10 cellular contexts compared by ENCODE assay signal in genomic region chr12:13171921-13172859, GRCh38. TPM values are rescaled to one million over a fixed set of nuclear protein-coding genes. Genes with fewer than 3 reads are reported as not detected.
A peak's percentile ranks its signal among the peaks of the same experiment; 100 is the strongest.
DNase-seq lines count a peak whose midpoint lies in the region; ATAC-seq, FAIRE-seq and TF ChIP-seq lines count a peak whose summit lies in the region.
"Had no signal": no experiment of that assay in that cellular context is flagged by ENCODE, and none has a peak within 500 bp of the region (broad histone marks: within the 10 kb centered on the region; RNA-seq: fewer than 3 reads in every experiment).

No MANE protein-coding gene starts in this region.

- H3K27ac ChIP-seq in A549 = peak overlapping the region in 1 of 2 experiments; percentile 43; a peak in 3 of 6 replicates

- TF ChIP-seq POLR2A in A549 (IDR thresholded peaks at IDR 0.05; ENCODE audit: low read length) = no peak
- TF ChIP-seq POLR2A in GM18505 (IDR thresholded peaks at IDR 0.05; ENCODE audit: borderline replicate concordance, extremely low read depth, insufficient read depth, insufficient read length) = no peak

- intact Hi-C loops in left colon (cut with DNase I, micrococcal nuclease) = no loop called here

- peaks cover 19% of the 10 kb centered on the region for H3K4me1 ChIP-seq in A549

- TF ChIP-seq EP300 in A549 (IDR thresholded peaks at IDR 0.05) = no peak

- DNase-seq in A549 (ENCODE audit: low read depth in 1 of 2, low spot score in 1 of 2) (peak; percentile 44 to 74), left colon (no peak), OCI-M1 (lab: John Stamatoyannopoulos, UW) (no peak)
- DNase-seq in activated naive CD4-positive, alpha-beta T cell (lab: John Stamatoyannopoulos, UW) = no peak
- DNase-seq: stimulated activated CD4-positive, alpha-beta T cell treated with anti-CD3 and anti-CD28 coated beads, Interleukin-4, amount 100 ng/mL, for 24 hours had no signal

- no peak for TF ChIP-seq CTCF in A549 (IDR thresholded peaks at IDR 0.05)

- no peak for TF ChIP-seq RAD21 in A549 (conservative IDR thresholded peaks at IDR 0.05 in 1 of 2, IDR thresholded peaks at IDR 0.05 in 1 of 2)

- H3K4me2 ChIP-seq in A549 = peak overlapping the region; percentile 24; the same call in 2 of the 3 replicates

- POLR2A ChIA-PET in A549 (lab: Yijun Ruan, JAX) = no interaction called here

- no peak overlapping the region for H3K4me3 ChIP-seq in A549

- CTCF ChIA-PET in A549 (lab: Yijun Ruan, JAX) = interaction anchor here (0.9 to 1.2 kb wide), 3 partner anchors 10 to 74 kb away, joined by 3 to 4 read pairs (median 3); no protein-coding TSS in a partner anchor

- FAIRE-seq in A549 (lab: Jason Lieb, UNC) = no peak
- FAIRE-seq: colon had no signal

- ATAC-seq in A549 = peak; percentile 74 to 88; a peak in 5 of 6 replicates
- ATAC-seq in GM21381 (IDR thresholded peaks at IDR 0.05; ENCODE audit: unreplicated experiment) = peak; percentile 41
- ATAC-seq in SK-N-SH treated with all-trans-retinoic acid at 6 μM for 48 hours = peak; percentile 53
- ATAC-seq in left colon = peak; percentile 76
- no peak for ATAC-seq in GM18505 (IDR thresholded peaks at IDR 0.05; ENCODE audit: unreplicated experiment)
- ATAC-seq in HG02970 (IDR thresholded peaks at IDR 0.05; ENCODE audit: low FRiP score, unreplicated experiment) = no peak

- 82% methylated on average over 14 of the region's 14 CpGs for WGBS in A549 (ENCODE audit: missing lambda C conversion rate)

- peaks cover 3% of the 10 kb centered on the region; the same call in 1 of the 3 replicates for H3K9me3 ChIP-seq in A549

TF ChIP-seq in A549, 52 proteins besides CTCF, POLR2A, EP300 and RAD21:
- TF ChIP-seq, protein P1, sequence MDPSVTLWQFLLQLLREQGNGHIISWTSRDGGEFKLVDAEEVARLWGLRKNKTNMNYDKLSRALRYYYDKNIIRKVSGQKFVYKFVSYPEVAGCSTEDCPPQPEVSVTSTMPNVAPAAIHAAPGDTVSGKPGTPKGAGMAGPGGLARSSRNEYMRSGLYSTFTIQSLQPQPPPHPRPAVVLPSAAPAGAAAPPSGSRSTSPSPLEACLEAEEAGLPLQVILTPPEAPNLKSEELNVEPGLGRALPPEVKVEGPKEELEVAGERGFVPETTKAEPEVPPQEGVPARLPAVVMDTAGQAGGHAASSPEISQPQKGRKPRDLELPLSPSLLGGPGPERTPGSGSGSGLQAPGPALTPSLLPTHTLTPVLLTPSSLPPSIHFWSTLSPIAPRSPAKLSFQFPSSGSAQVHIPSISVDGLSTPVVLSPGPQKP (IDR thresholded peaks at IDR 0.05; ENCODE audit: low read depth, low read length) = no peak
- TF ChIP-seq EHF (CRISPR knock-in tag; IDR thresholded peaks at IDR 0.05) (no peak), CEBPB (IDR thresholded peaks at IDR 0.05) (peak; percentile 23 to 46; a peak in 2 of 4 replicates), ESRRA (IDR thresholded peaks at IDR 0.05; ENCODE audit: borderline replicate concordance, low read length) (peak; percentile 37; the same call in 1 of the 2 replicates), MAZ (IDR thresholded peaks at IDR 0.05; ENCODE audit: borderline replicate concordance, low read depth, low read length) (no peak), NPAS2 (CRISPR knock-in tag; IDR thresholded peaks at IDR 0.05; ENCODE audit: borderline replicate concordance) (no peak), NR3C1 (IDR thresholded peaks at IDR 0.05) (no peak), HES2 (IDR thresholded peaks at IDR 0.05) (no peak), RNF2 (IDR thresholded peaks at IDR 0.05; ENCODE audit: borderline replicate concordance, low read depth) (no peak), TFCP2L1 (CRISPR knock-in tag; IDR thresholded peaks at IDR 0.05) (no peak), SREBF2 (IDR thresholded peaks at IDR 0.05) (no peak), RCOR1 (IDR thresholded peaks at IDR 0.05; ENCODE audit: low read depth, low read length) (no peak)

TF ChIP-seq in SK-N-SH treated with all-trans-retinoic acid at 6 μM for 48 hours, 23 proteins besides CTCF, POLR2A, EP300 and RAD21:
- TF ChIP-seq CREB5 (CRISPR knock-in tag; IDR thresholded peaks at IDR 0.05; ENCODE audit: low read depth) = no peak
- no peak for TF ChIP-seq OSR1 (CRISPR knock-in tag; IDR thresholded peaks at IDR 0.05)

RNA-seq across cellular contexts. Expression of gene EMP1, which starts 24.3 kb away (rescaled TPM):
- polyA plus RNA-seq in A549 (2011; rRNA removed) = 21.2 and 25.5 TPM in 2 replicates
- polyA plus RNA-seq in A549 (2012; cell fraction: cytosol; rRNA removed) = 21.6 and 34.9 TPM in 2 replicates
- 51.4 and 74.9 TPM in 2 replicates for polyA plus RNA-seq in A549 (2012; cell fraction: nucleus; rRNA removed)
- 17.3 to 27.0 TPM (median 19.2 TPM) in 3 replicates for polyA plus RNA-seq in A549 (2017; fragmentation: RNase III; extraction: RNeasy Plus Mini Kit Qiagen cat#74134 plus additional on column Dnase treatment)
- 32.7 and 49.1 TPM in 2 replicates for polyA minus RNA-seq in A549 (2011; rRNA and poly(A)+ RNA removed)
- total RNA-seq in left colon = 1,000 to 10,000 TPM in 1 of 2 donors, 100 to 1,000 TPM in 1; 459 to 1,135 TPM

Comparison
In these comparisons a context has a peak if more than half of its experiments do, and no peak if none do; other contexts are left out.
1. ATAC-seq: peak in A549 (2 of 2), GM21381 (single experiment), SK-N-SH treated with all-trans-retinoic acid at 6 μM for 48 hours (single experiment) and left colon (single experiment); none in GM18505 (single experiment) and HG02970 (single experiment).
2. DNase-seq: peak in A549 (2 of 2); none in left colon (0 of 2), OCI-M1 (single experiment) and activated naive CD4-positive, alpha-beta T cell (0 of 4).